In the genomic region with DNA sequence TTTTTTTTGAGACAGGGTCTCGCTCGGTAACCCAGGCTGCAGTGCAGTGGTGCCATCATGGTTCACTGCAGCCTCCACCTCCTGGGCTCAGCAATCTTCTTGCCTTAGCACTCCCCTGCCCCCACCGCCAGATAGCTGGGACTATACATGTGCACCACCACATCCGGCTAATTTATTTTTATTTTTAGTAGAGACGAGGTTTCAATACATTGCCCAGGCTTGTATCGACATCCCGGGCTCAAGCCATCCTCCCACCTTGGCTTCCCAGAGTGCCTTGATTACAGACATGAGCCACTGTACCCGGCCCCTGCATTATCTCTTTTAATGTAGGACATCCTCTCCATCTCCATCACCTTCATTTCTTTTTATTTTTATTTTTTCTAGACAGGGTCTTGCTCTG, we compare ENCODE assay signal across 16 cellular contexts.
"Had no signal": no experiment of that assay in that cellular context is flagged by ENCODE, and none has a peak within 500 bp of the region (broad histone marks: within the 10 kb centered on the region; RNA-seq: fewer than 3 reads in every experiment).

No MANE protein-coding gene starts in this region.

- H3K4me3 Mint-ChIP-seq: activated naive CD4-positive, alpha-beta T cell treated with anti-CD3 and anti-CD28 coated beads for 36 hours; memory B cell; type B pancreatic cell had no signal

- H3K9me3 ChIP-seq: heart left ventricle, suprapubic skin had no signal

- DNase-seq: activated CD4-positive, alpha-beta T cell treated with anti-CD3 and anti-CD28 coated beads for 48 hours; activated naive CD4-positive, alpha-beta T cell treated with anti-CD3 and anti-CD28 coated beads for 36 hours; foreskin melanocyte; stimulated activated CD4-positive, alpha-beta T cell treated with anti-CD3 and anti-CD28 coated beads, Interleukin-4, amount 100 ng/mL, for 1 hour; stimulated activated CD8-positive, alpha-beta memory T cell treated with anti-CD3 and anti-CD28 coated beads, Interleukin-4, amount 100 ng/mL, for 48 hours; stimulated activated naive CD8-positive, alpha-beta T cell treated with anti-CD3 and anti-CD28 coated beads, Interleukin-15, Interleukin-2, amounts not matched to agents 100 U/mL and 50 U/mL, for 24 hours; T1000; WERI-Rb-1 had no signal

- H3K9me3 Mint-ChIP-seq: activated naive CD4-positive, alpha-beta T cell treated with anti-CD3 and anti-CD28 coated beads for 36 hours; memory B cell; type B pancreatic cell had no signal

- H3K27ac ChIP-seq: heart left ventricle, suprapubic skin, WERI-Rb-1 had no signal

- H3K4me1 ChIP-seq: suprapubic skin had no signal

- H3K4me3 ChIP-seq: heart left ventricle, suprapubic skin had no signal

- H3K27me3 ChIP-seq: heart left ventricle, suprapubic skin had no signal

- FAIRE-seq: astrocyte, colon, endothelial cell of umbilical vein had no signal

- H3K27ac Mint-ChIP-seq: activated naive CD4-positive, alpha-beta T cell treated with anti-CD3 and anti-CD28 coated beads for 36 hours; memory B cell; type B pancreatic cell had no signal

- H3K27me3 Mint-ChIP-seq: memory B cell, type B pancreatic cell had no signal

- ATAC-seq: heart left ventricle; left lobe of liver; stimulated activated naive CD8-positive, alpha-beta T cell treated with anti-CD3 and anti-CD28 coated beads, Interleukin-15, Interleukin-2, amounts not matched to agents 100 U/mL and 50 U/mL, for 24 hours had no signal
